ENCODE assay signal across 17 cellular contexts in genomic region chr5:177538876-177539275, GRCh38. TPM values are rescaled to one million over a fixed set of nuclear protein-coding genes. Genes with fewer than 3 reads are reported as not detected.
DNase-seq lines count a peak whose midpoint lies in the region; ATAC-seq and TF ChIP-seq lines count a peak whose summit lies in the region.
"Had no signal": no experiment of that assay in that cellular context is flagged by ENCODE, and none has a peak within 500 bp of the region (broad histone marks: within the 10 kb centered on the region; RNA-seq: fewer than 3 reads in every experiment).

No MANE protein-coding gene starts in this region.

- H3K9me3 ChIP-seq in cardiac muscle cell (ENCODE audit: low read depth) (no peaks in the 10 kb centered on the region), prostate gland (no peaks in the 10 kb centered on the region), uterus (no peaks in the 10 kb centered on the region)
- H3K9me3 ChIP-seq: thyroid gland had no signal

- intact Hi-C loops in prostate gland (cut with DNase I) (loop anchor here (1.0 to 5.0 kb wide), 2 partner anchors 15 to 53 kb away; partner anchors contain the start of genes FAM193B and TMED9), uterus (cut with DNase I; ENCODE audit: low total_unique reads) (no loop called here)

- peaks cover 9% of the 10 kb centered on the region for H3K36me3 Mint-ChIP-seq in type B pancreatic cell

- no peaks in the 10 kb centered on the region for H3K4me1 Mint-ChIP-seq in type B pancreatic cell (ENCODE audit: unreplicated experiment)
- H3K4me1 Mint-ChIP-seq: activated CD4-positive, alpha-beta memory T cell treated with anti-CD3 and anti-CD28 coated beads, Interleukin-2, amount 10 ng/mL, durations not matched to agents 7 days and 5 days; H9 had no signal

- no peak overlapping the region for H3K4me3 Mint-ChIP-seq in type B pancreatic cell
- H3K4me3 Mint-ChIP-seq: activated CD4-positive, alpha-beta memory T cell treated with anti-CD3 and anti-CD28 coated beads, Interleukin-2, amount 10 ng/mL, durations not matched to agents 7 days and 5 days; central memory CD8-positive, alpha-beta T cell; H9 had no signal

- H3K4me1 ChIP-seq in cardiac muscle cell (ENCODE audit: low read depth) (peaks cover 20% of the 10 kb centered on the region), prostate gland (replicated peaks) (peaks cover 24% of the 10 kb centered on the region), uterus (peaks cover under 1 to 13% of the 10 kb centered on the region in 2 donors)

- H3K9me3 Mint-ChIP-seq in type B pancreatic cell, result no peaks in the 10 kb centered on the region
- H3K9me3 Mint-ChIP-seq: activated CD4-positive, alpha-beta memory T cell treated with anti-CD3 and anti-CD28 coated beads, Interleukin-2, amount 10 ng/mL, durations not matched to agents 7 days and 5 days; central memory CD8-positive, alpha-beta T cell; H9 had no signal

- H3K4me3 ChIP-seq in cardiac muscle cell, result no peak overlapping the region
- no peak overlapping the region for H3K4me3 ChIP-seq in prostate gland
- H3K4me3 ChIP-seq in uterus, result no peak overlapping the region
- H3K4me3 ChIP-seq: thyroid gland had no signal

- H3K27me3 Mint-ChIP-seq in type B pancreatic cell, result no peaks in the 10 kb centered on the region
- H3K27me3 Mint-ChIP-seq: activated CD4-positive, alpha-beta memory T cell treated with anti-CD3 and anti-CD28 coated beads, Interleukin-2, amount 10 ng/mL, durations not matched to agents 7 days and 5 days; central memory CD8-positive, alpha-beta T cell had no signal

- TF ChIP-seq POLR2A in prostate gland (IDR thresholded peaks at IDR 0.05) (no peak), uterus (IDR thresholded peaks at IDR 0.05) (no peak)

- in situ Hi-C loops in ACHN (cut with HindIII; ENCODE audit: low pct_ligation_motif_present, low pct_unique_long_range_greater_than_20kb, low sequenced_read_pairs), result no loop called here

- H3K27me3 ChIP-seq in cardiac muscle cell, result no peaks in the 10 kb centered on the region
- no peaks in the 10 kb centered on the region for H3K27me3 ChIP-seq in prostate gland (replicated peaks; ENCODE audit: insufficient read depth)
- H3K27me3 ChIP-seq in uterus, result no peaks in the 10 kb centered on the region
- H3K27me3 ChIP-seq: thyroid gland had no signal

- WGBS in prostate gland, result 39% methylated on average over 10 of the region's 10 CpGs

- H3K27ac Mint-ChIP-seq in type B pancreatic cell, result no peak overlapping the region
- H3K27ac Mint-ChIP-seq: activated CD4-positive, alpha-beta memory T cell treated with anti-CD3 and anti-CD28 coated beads, Interleukin-2, amount 10 ng/mL, durations not matched to agents 7 days and 5 days had no signal

- TF ChIP-seq CTCF in cardiac muscle cell (IDR thresholded peaks at IDR 0.05; ENCODE audit: low read depth, low read length) (no peak), prostate gland (IDR thresholded peaks at IDR 0.05) (no peak), uterus (IDR thresholded peaks at IDR 0.05) (no peak), type B pancreatic cell (conservative IDR thresholded peaks at IDR 0.05) (no peak)

- no peak for ATAC-seq in HG02798 (IDR thresholded peaks at IDR 0.05; ENCODE audit: poor library complexity, unreplicated experiment)

- H3K27ac ChIP-seq in cardiac muscle cell, result peak overlapping the region; percentile 94
- peak overlapping the region; percentile 76 to 84 for H3K27ac ChIP-seq in prostate gland
- peak overlapping the region; percentile 71 to 89 for H3K27ac ChIP-seq in uterus

- H3K36me3 ChIP-seq in cardiac muscle cell (peaks cover 13% of the 10 kb centered on the region), prostate gland (no peaks in the 10 kb centered on the region), uterus (no peaks in the 10 kb centered on the region)

- DNase-seq in activated effector memory CD4-positive, alpha-beta T cell treated with anti-CD3 and anti-CD28 coated beads, Interleukin-2, amount 50 U/mL, for 16 hours, result peak; percentile 24
- no peak for DNase-seq in activated effector memory CD4-positive, alpha-beta T cell treated with Interleukin-2 at 50 U/mL for 16 hours
- no peak for DNase-seq in cardiac muscle cell (ENCODE audit: low read depth in 1 of 2, low spot score in 1 of 2)
- DNase-seq in prostate gland (ENCODE audit: low spot score), result no peak
- no peak for DNase-seq in uterus
- DNase-seq in type B pancreatic cell (ENCODE audit: extremely low spot score, unreplicated experiment), result no peak
- DNase-seq in ACHN, result no peak
- DNase-seq: 8988T; activated CD4-positive, alpha-beta memory T cell treated with anti-CD3 and anti-CD28 coated beads, Interleukin-2, amount 10 ng/mL, durations not matched to agents 7 days and 5 days; effector memory CD4-positive, alpha-beta T cell; H9; NCI-H1436 treated with DMSO at 0.1 percent for 48 hours; occipital lobe; small intestine; thyroid gland had no signal

RNA-seq across cellular contexts. Expression of gene FAM193B, which starts 15.5 kb away (rescaled TPM):
- total RNA-seq in cardiac muscle cell, result 62.2 and 80.9 TPM in 2 replicates
- polyA plus RNA-seq in cardiac muscle cell, result 67.4 and 80.2 TPM in 2 replicates
- total RNA-seq in prostate gland, result 100 to 1,000 TPM in 1 of 2 donors, 10 to 100 TPM in 1; 59.6 to 112 TPM
- total RNA-seq in uterus, result 100 to 1,000 TPM in 1 of 4 donors, 10 to 100 TPM in 3; 16.5 to 117 (median 39.4) TPM
- 83.1 and 103 TPM in 2 replicates for total RNA-seq in type B pancreatic cell (ENCODE audit: low replicate concordance)

RNA-seq across cellular contexts. Expression of gene DDX41, which starts 22.1 kb away (rescaled TPM):
- total RNA-seq in cardiac muscle cell, result 183 and 223 TPM in 2 replicates
- polyA plus RNA-seq in cardiac muscle cell, result 107 and 109 TPM in 2 replicates
- 100 to 1,000 TPM; 126 to 139 TPM for total RNA-seq in prostate gland
- total RNA-seq in uterus, result 100 to 1,000 TPM in 2 of 4 donors, 10 to 100 TPM in 2; 61.0 to 146 (median 95.6) TPM
- 99.7 and 104 TPM in 2 replicates for total RNA-seq in type B pancreatic cell (ENCODE audit: low replicate concordance)

RNA-seq across cellular contexts. Expression of gene DOK3, which starts 29.2 kb away (rescaled TPM):
- total RNA-seq in cardiac muscle cell (2.4 and 6.0 TPM in 2 replicates), prostate gland (10 to 100 TPM in 1 of 2 donors, 1 to 10 TPM in 1; 5.0 to 10.4 TPM), uterus (10 to 100 TPM in 1 of 4 donors, 1 to 10 TPM in 3; 3.6 to 20.0 (median 7.1) TPM), type B pancreatic cell (ENCODE audit: low replicate concordance) (6.2 and 6.9 TPM in 2 replicates)
- 0.95 and 3.7 TPM in 2 replicates for polyA plus RNA-seq in cardiac muscle cell

RNA-seq across cellular contexts. Expression of gene PDLIM7, which starts 41.5 kb away (rescaled TPM):
- total RNA-seq in cardiac muscle cell (165 and 255 TPM in 2 replicates), prostate gland (100 to 1,000 TPM; 155 to 235 TPM), uterus (100 to 1,000 TPM; 102 to 543 (median 193) TPM), type B pancreatic cell (ENCODE audit: low replicate concordance) (66.5 and 187 TPM in 2 replicates)
- polyA plus RNA-seq in cardiac muscle cell, result 328 and 537 TPM in 2 replicates

RNA-seq across cellular contexts. Expression of gene TMED9, which starts 53.1 kb away (rescaled TPM):
- total RNA-seq in cardiac muscle cell (146 and 176 TPM in 2 replicates), prostate gland (100 to 1,000 TPM; 136 to 176 TPM), uterus (100 to 1,000 TPM in 2 of 4 donors, 10 to 100 TPM in 2; 12.8 to 106 (median 73.4) TPM), type B pancreatic cell (ENCODE audit: low replicate concordance) (161 and 225 TPM in 2 replicates)
- 228 and 317 TPM in 2 replicates for polyA plus RNA-seq in cardiac muscle cell
